25 cellular contexts compared by ENCODE assay signal in the genomic region with DNA sequence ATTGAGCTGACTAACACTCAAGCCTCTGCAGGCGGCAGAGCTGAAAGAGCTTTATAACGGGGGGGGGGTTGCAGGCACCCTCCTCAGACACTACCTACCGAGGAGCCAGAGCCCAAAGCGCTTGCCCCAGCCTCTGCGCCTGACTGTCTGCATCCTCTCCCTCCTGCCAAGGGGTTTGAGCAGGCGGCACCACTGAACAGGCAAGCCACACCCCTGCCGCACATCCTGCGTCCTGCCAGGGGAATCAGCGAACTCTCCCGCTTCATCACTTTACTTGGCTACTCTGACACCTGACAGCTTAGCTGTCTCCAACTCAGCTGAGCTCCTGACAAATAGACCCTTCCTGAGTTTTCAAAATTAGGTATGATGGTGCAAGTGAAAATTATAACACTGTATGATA.
A peak's percentile ranks its signal among the peaks of the same experiment; 100 is the strongest.
DNase-seq lines count a peak whose midpoint lies in the region; TF ChIP-seq lines count a peak whose summit lies in the region.
"Had no signal": no experiment of that assay in that cellular context is flagged by ENCODE, and none has a peak within 500 bp of the region (broad histone marks: within the 10 kb centered on the region; RNA-seq: fewer than 3 reads in every experiment).

No MANE protein-coding gene starts in this region.

- H3K4me3 ChIP-seq in neural progenitor cell (no peak overlapping the region), osteoblast (ENCODE audit: insufficient read depth, low read length) (peak overlapping the region; percentile 58)
- H3K4me3 ChIP-seq: A549, BLaER1 had no signal

- in situ Hi-C loops in G401 (cut with HindIII; ENCODE audit: low sequenced_read_pairs) = no loop called here

- H3K79me2 ChIP-seq in neural progenitor cell (ENCODE audit: low read depth) (no peaks in the 10 kb centered on the region), osteoblast (ENCODE audit: insufficient read depth, low read length) (no peaks in the 10 kb centered on the region)

- no peak overlapping the region for H2AFZ ChIP-seq in neural progenitor cell (replicated peaks)
- H2AFZ ChIP-seq in osteoblast (ENCODE audit: low read length) = peak overlapping the region; percentile 79

- H3K27ac Mint-ChIP-seq in neural progenitor cell = no peak overlapping the region
- H3K27ac Mint-ChIP-seq: CD14-positive monocyte; CD4-positive, alpha-beta memory T cell; CD4-positive, CD25-positive, alpha-beta regulatory T cell; CD8-positive, alpha-beta memory T cell had no signal

- no peak overlapping the region for H3K9ac ChIP-seq in neural progenitor cell
- H3K9ac ChIP-seq: BLaER1 had no signal

- H3K27me3 ChIP-seq in neural progenitor cell (no peaks in the 10 kb centered on the region), osteoblast (ENCODE audit: insufficient read depth, low read length) (no peaks in the 10 kb centered on the region)
- H3K27me3 ChIP-seq: BE2C, BLaER1 had no signal

- H3K27me3 Mint-ChIP-seq in neural progenitor cell (ENCODE audit: insufficient read depth, low read depth) = peaks cover 4% of the 10 kb centered on the region
- H3K27me3 Mint-ChIP-seq: CD4-positive, alpha-beta memory T cell; CD4-positive, CD25-positive, alpha-beta regulatory T cell had no signal

- H3K9me3 ChIP-seq in neural progenitor cell (ENCODE audit: low read depth) (no peaks in the 10 kb centered on the region), osteoblast (ENCODE audit: low read depth, low read length) (no peaks in the 10 kb centered on the region)
- H3K9me3 ChIP-seq: BE2C, BLaER1 had no signal

- H3K36me3 ChIP-seq in neural progenitor cell (no peaks in the 10 kb centered on the region), osteoblast (ENCODE audit: insufficient read depth, low read length) (no peaks in the 10 kb centered on the region)
- H3K36me3 ChIP-seq: BE2C, BLaER1 had no signal

- H3K4me1 ChIP-seq in neural progenitor cell (peaks cover 7% of the 10 kb centered on the region), osteoblast (ENCODE audit: insufficient read depth, low read length) (no peaks in the 10 kb centered on the region)
- H3K4me1 ChIP-seq: A549, BE2C, BLaER1 had no signal

- H4K20me1 ChIP-seq in neural progenitor cell (ENCODE audit: low read depth) (no peaks in the 10 kb centered on the region), osteoblast (ENCODE audit: insufficient read depth, low read length) (no peaks in the 10 kb centered on the region)
- H4K20me1 ChIP-seq: BLaER1 had no signal

- H3K36me3 Mint-ChIP-seq in neural progenitor cell = no peaks in the 10 kb centered on the region
- H3K36me3 Mint-ChIP-seq: CD14-positive monocyte; CD4-positive, alpha-beta memory T cell; CD4-positive, CD25-positive, alpha-beta regulatory T cell; CD8-positive, alpha-beta memory T cell had no signal

- TF ChIP-seq CTCF in neural progenitor cell (IDR thresholded peaks at IDR 0.05) (no peak), osteoblast (IDR thresholded peaks at IDR 0.05; ENCODE audit: extremely low read depth, low read depth, low read length) (no peak)

- no peaks in the 10 kb centered on the region for H3K9me3 Mint-ChIP-seq in neural progenitor cell

- H3K27ac ChIP-seq in neural progenitor cell (no peak overlapping the region), osteoblast (ENCODE audit: low read depth, low read length) (no peak overlapping the region)
- H3K27ac ChIP-seq: 22Rv1, A549, BLaER1 had no signal

- peak; percentile 2 for DNase-seq in NCI-H82 (lab: John Stamatoyannopoulos, UW)
- no peak for DNase-seq in NCI-H82 treated with DMSO at 0.1 percent for 48 hours (lab: John Stamatoyannopoulos, UW; ENCODE audit: unreplicated experiment)
- peak; percentile 67 for DNase-seq in RPMI7951 (ENCODE audit: low read depth)
- DNase-seq in neural progenitor cell (ENCODE audit: low spot score) = peak; percentile 6
- no peak for DNase-seq in osteoblast (ENCODE audit: insufficient read length, low spot score, missing footprints)
- no peak for DNase-seq in G401 (ENCODE audit: low spot score)
- no peak for DNase-seq in putamen (ENCODE audit: low spot score)
- DNase-seq in AG08395 (ENCODE audit: low spot score) = no peak
- DNase-seq: BE2C; C1 segment of cervical spinal cord; CD4-positive, alpha-beta memory T cell; CD4-positive, CD25-positive, alpha-beta regulatory T cell; CD8-positive, alpha-beta memory T cell; COR-L47; DMS 273 treated with DMSO at 0.1 percent for 48 hours; DMS153; DMS53; DMS79; DND-41; EL; GF-D8 had no signal

- no peak overlapping the region for H3K4me3 Mint-ChIP-seq in neural progenitor cell
- H3K4me3 Mint-ChIP-seq: CD14-positive monocyte; CD4-positive, alpha-beta memory T cell; CD4-positive, CD25-positive, alpha-beta regulatory T cell; CD8-positive, alpha-beta memory T cell had no signal

- no peaks in the 10 kb centered on the region for H3F3A ChIP-seq in neural progenitor cell (ENCODE audit: low read depth)

- peaks cover 13% of the 10 kb centered on the region for H3K4me1 Mint-ChIP-seq in neural progenitor cell
- H3K4me1 Mint-ChIP-seq: CD14-positive monocyte; CD4-positive, alpha-beta memory T cell; CD4-positive, CD25-positive, alpha-beta regulatory T cell; CD8-positive, alpha-beta memory T cell had no signal

- H3K4me2 ChIP-seq in neural progenitor cell (no peak overlapping the region), osteoblast (ENCODE audit: insufficient read depth, low read length) (peak overlapping the region; percentile 69)
- H3K4me2 ChIP-seq: A549, BLaER1 had no signal

Comparison
In these comparisons a context has a peak if more than half of its experiments do, and no peak if none do; other contexts are left out.
1. DNase-seq: peak in NCI-H82 (single experiment), RPMI7951 (single experiment) and neural progenitor cell (single experiment); none in NCI-H82 treated with DMSO at 0.1 percent for 48 hours (single experiment), osteoblast (single experiment), G401 (single experiment), putamen (single experiment) and AG08395 (single experiment).